In genomic region chr11:11243258-11243789, GRCh38 we compare ENCODE assay signal across 11 cellular contexts.
A peak's percentile ranks its signal among the peaks of the same experiment; 100 is the strongest.
DNase-seq lines count a peak whose midpoint lies in the region; ATAC-seq and TF ChIP-seq lines count a peak whose summit lies in the region.
"Had no signal": no experiment of that assay in that cellular context is flagged by ENCODE, and none has a peak within 500 bp of the region (broad histone marks: within the 10 kb centered on the region; RNA-seq: fewer than 3 reads in every experiment).

No MANE protein-coding gene starts in this region.

- H3K9me2 ChIP-seq in hepatocyte (replicated peaks; ENCODE audit: insufficient read depth), result no peaks in the 10 kb centered on the region

- no peak overlapping the region for H2AFZ ChIP-seq in hepatocyte

- H3K27ac ChIP-seq in BLaER1 treated with 17β-estradiol and CSF1 and Interleukin-3, amounts not matched to agents 10 nM and 100 nM, result peak overlapping the region in 4 of 11 experiments; percentile 43 to 67 (median 64); a peak in 4 of 22 replicates
- H3K27ac ChIP-seq in hepatocyte, result peak overlapping the region; percentile 32
- H3K27ac ChIP-seq in psoas muscle, result peak overlapping the region; percentile 3
- H3K27ac ChIP-seq: ovary had no signal

- DNase-seq in astrocyte of the hippocampus (ENCODE audit: low read depth, low spot score), result peak; percentile 10
- peak; percentile 28 for DNase-seq in hepatocyte (ENCODE audit: low spot score)
- peak; percentile 72 to 84 for DNase-seq in psoas muscle
- DNase-seq in NCI-H2196 (lab: John Stamatoyannopoulos, UW; ENCODE audit: unreplicated experiment), result no peak
- no peak for DNase-seq in NCI-H2227 treated with DMSO at 0.1 percent for 48 hours (lab: John Stamatoyannopoulos, UW)
- DNase-seq in activated naive CD4-positive, alpha-beta T cell (lab: John Stamatoyannopoulos, UW), result no peak
- DNase-seq: activated naive CD4-positive, alpha-beta T cell treated with anti-CD3 and anti-CD28 coated beads for 36 hours; effector CD8-positive, alpha-beta T cell had no signal

- peak overlapping the region; percentile 4 to 80 (median 50); a peak in 20 of 22 replicates for H3K4me2 ChIP-seq in BLaER1 treated with 17β-estradiol and CSF1 and Interleukin-3, amounts not matched to agents 10 nM and 100 nM
- no peak overlapping the region for H3K4me2 ChIP-seq in hepatocyte

- H3K79me2 ChIP-seq in hepatocyte, result no peaks in the 10 kb centered on the region

- H3K4me1 ChIP-seq in BLaER1 treated with 17β-estradiol and CSF1 and Interleukin-3, amounts not matched to agents 10 nM and 100 nM, result peaks cover 5 to 19% (median 16%) of the 10 kb centered on the region in 10 experiments; a peak in 17 of 20 replicates
- H3K4me1 ChIP-seq in hepatocyte (ENCODE audit: insufficient read depth) (no peaks in the 10 kb centered on the region), psoas muscle (no peaks in the 10 kb centered on the region)

- intact Hi-C loops in psoas muscle (cut with DNase I), result no loop called here

- peak overlapping the region in 5 of 11 experiments; percentile 4 to 33 (median 17); a peak in 4 of 22 replicates for H3K9ac ChIP-seq in BLaER1 treated with 17β-estradiol and CSF1 and Interleukin-3, amounts not matched to agents 10 nM and 100 nM

- TF ChIP-seq CTCF in hepatocyte (IDR thresholded peaks at IDR 0.05; ENCODE audit: poor library complexity) (no peak), psoas muscle (IDR thresholded peaks at IDR 0.05) (no peak)

- H3K4me3 ChIP-seq in BLaER1 treated with 17β-estradiol and CSF1 and Interleukin-3, amounts not matched to agents 10 nM and 100 nM, result no peak overlapping the region
- H3K4me3 ChIP-seq in hepatocyte (no peak overlapping the region), psoas muscle (no peak overlapping the region)
- H3K4me3 ChIP-seq: ovary had no signal

- no peaks in the 10 kb centered on the region for H3K27me3 ChIP-seq in BLaER1 treated with 17β-estradiol and CSF1 and Interleukin-3, amounts not matched to agents 10 nM and 100 nM
- H3K27me3 ChIP-seq in hepatocyte, result no peaks in the 10 kb centered on the region
- H3K27me3 ChIP-seq in psoas muscle (ENCODE audit: insufficient read depth in 3 of 3, low read length in 2 of 3), result peaks cover 0 to 8% (median 0%) of the 10 kb centered on the region in 3 donors
- H3K27me3 ChIP-seq: ovary had no signal

- ATAC-seq in psoas muscle (peak in 2 of 4 donors; percentile 51 to 67), GM21737 (IDR thresholded peaks at IDR 0.05; ENCODE audit: unreplicated experiment) (no peak)

- H4K20me1 ChIP-seq in BLaER1 treated with 17β-estradiol and CSF1 and Interleukin-3, amounts not matched to agents 10 nM and 100 nM, result no peaks in the 10 kb centered on the region
- no peaks in the 10 kb centered on the region for H4K20me1 ChIP-seq in hepatocyte (ENCODE audit: insufficient read depth, poor library complexity, severe bottlenecking)

- no peaks in the 10 kb centered on the region for H3K36me3 ChIP-seq in BLaER1 treated with 17β-estradiol and CSF1 and Interleukin-3, amounts not matched to agents 10 nM and 100 nM
- no peaks in the 10 kb centered on the region for H3K36me3 ChIP-seq in hepatocyte (replicated peaks; ENCODE audit: insufficient read depth, low read depth)
- H3K36me3 ChIP-seq in psoas muscle (ENCODE audit: insufficient read depth in 1 of 2, low read depth in 1 of 2), result no peaks in the 10 kb centered on the region
- H3K36me3 ChIP-seq: ovary had no signal

- H3K9me3 ChIP-seq in BLaER1 treated with 17β-estradiol and CSF1 and Interleukin-3, amounts not matched to agents 10 nM and 100 nM (replicated peaks in 1 of 11), result 0 out of 22 replicates have a peak, but pooled peaks cover 0 to 5% (median 0%) of the 10 kb centered on the region in 11 experiments
- H3K9me3 ChIP-seq in hepatocyte (ENCODE audit: low read depth) (no peaks in the 10 kb centered on the region), psoas muscle (no peaks in the 10 kb centered on the region)
- H3K9me3 ChIP-seq: ovary had no signal

- WGBS in hepatocyte (ENCODE audit: low lambda C conversion rate, missing lambda C conversion rate), result 78% methylated on average over 7 of the region's 7 CpGs
- WGBS in psoas muscle, 3 donors, result 45 to 51% (median 47%) methylated on average over 7 of the region's 7 CpGs

Comparison
In these comparisons a context has a peak if more than half of its experiments do, and no peak if none do; other contexts are left out.
1. DNase-seq: peak in astrocyte of the hippocampus (single experiment), hepatocyte (single experiment) and psoas muscle (2 of 2); none in NCI-H2196 (single experiment), NCI-H2227 treated with DMSO at 0.1 percent for 48 hours (single experiment) and activated naive CD4-positive, alpha-beta T cell (0 of 4).